ENCODE assay signal across 1 cellular context in the genomic region with DNA sequence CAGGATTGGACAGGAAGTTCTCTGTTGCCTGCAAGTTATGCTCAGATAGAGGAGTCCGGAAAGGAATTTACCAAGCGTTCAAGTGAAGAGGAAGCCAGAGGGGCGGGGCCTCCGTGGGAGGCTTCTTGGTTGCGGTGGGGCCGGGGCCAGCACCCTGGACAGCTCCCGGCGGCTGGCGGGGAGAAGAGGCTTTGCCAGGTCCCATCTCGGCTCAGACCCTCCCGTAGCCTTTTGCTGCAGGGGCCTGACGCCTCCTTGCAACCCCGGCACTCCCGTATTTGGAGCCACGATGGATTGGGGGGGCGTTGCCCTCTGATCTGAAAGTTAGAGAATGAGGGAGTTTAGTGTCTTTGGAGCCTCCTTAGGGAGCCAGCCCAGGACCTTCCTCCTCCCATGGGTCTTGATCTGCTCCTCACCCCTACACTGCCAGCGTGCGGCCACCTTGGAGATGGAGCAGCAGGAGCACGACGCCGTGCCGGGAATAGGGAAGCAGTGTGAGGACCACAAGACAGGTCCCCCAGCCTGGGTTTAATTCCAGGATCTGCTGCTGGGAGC.
TF ChIP-seq lines count a peak whose summit lies in the region.

No MANE protein-coding gene starts in this region.

TF ChIP-seq in HepG2, 621 proteins besides CTCF, POLR2A, EP300 and RAD21 (continued from another document and continues in another):
- TF ChIP-seq, protein P1, sequence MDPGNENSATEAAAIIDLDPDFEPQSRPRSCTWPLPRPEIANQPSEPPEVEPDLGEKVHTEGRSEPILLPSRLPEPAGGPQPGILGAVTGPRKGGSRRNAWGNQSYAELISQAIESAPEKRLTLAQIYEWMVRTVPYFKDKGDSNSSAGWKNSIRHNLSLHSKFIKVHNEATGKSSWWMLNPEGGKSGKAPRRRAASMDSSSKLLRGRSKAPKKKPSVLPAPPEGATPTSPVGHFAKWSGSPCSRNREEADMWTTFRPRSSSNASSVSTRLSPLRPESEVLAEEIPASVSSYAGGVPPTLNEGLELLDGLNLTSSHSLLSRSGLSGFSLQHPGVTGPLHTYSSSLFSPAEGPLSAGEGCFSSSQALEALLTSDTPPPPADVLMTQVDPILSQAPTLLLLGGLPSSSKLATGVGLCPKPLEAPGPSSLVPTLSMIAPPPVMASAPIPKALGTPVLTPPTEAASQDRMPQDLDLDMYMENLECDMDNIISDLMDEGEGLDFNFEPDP (CRISPR knock-in tag; conservative IDR thresholded peaks at IDR 0.05) = no peak
- TF ChIP-seq ZNF580 (CRISPR knock-in tag; IDR thresholded peaks at IDR 0.05; ENCODE audit: borderline replicate concordance, low read depth) = peak; percentile 87
- TF ChIP-seq ZNF780A (CRISPR knock-in tag; IDR thresholded peaks at IDR 0.05) = no peak
- TF ChIP-seq, protein P2, sequence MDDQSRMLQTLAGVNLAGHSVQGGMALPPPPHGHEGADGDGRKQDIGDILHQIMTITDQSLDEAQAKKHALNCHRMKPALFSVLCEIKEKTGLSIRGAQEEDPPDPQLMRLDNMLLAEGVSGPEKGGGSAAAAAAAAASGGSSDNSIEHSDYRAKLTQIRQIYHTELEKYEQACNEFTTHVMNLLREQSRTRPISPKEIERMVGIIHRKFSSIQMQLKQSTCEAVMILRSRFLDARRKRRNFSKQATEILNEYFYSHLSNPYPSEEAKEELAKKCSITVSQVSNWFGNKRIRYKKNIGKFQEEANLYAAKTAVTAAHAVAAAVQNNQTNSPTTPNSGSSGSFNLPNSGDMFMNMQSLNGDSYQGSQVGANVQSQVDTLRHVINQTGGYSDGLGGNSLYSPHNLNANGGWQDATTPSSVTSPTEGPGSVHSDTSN (CRISPR knock-in tag; IDR thresholded peaks at IDR 0.05; ENCODE audit: borderline replicate concordance) = peak; percentile 90; the same call in 1 of the 2 replicates
- no peak for TF ChIP-seq ZNF710 (CRISPR knock-in tag; IDR thresholded peaks at IDR 0.05; ENCODE audit: borderline replicate concordance)
- no peak for TF ChIP-seq ZNF235 (CRISPR knock-in tag; IDR thresholded peaks at IDR 0.05; ENCODE audit: borderline replicate concordance)
- TF ChIP-seq BCL6 (CRISPR knock-in tag; IDR thresholded peaks at IDR 0.05) = peak; percentile 55; the same call in 1 of the 2 replicates
- TF ChIP-seq ZNF224 (CRISPR knock-in tag; IDR thresholded peaks at IDR 0.05) = no peak
- TF ChIP-seq ZNF550 (CRISPR knock-in tag; IDR thresholded peaks at IDR 0.05; ENCODE audit: borderline replicate concordance) = no peak
- no peak for TF ChIP-seq ZNF136 (CRISPR knock-in tag; IDR thresholded peaks at IDR 0.05; ENCODE audit: low read depth)
- no peak for TF ChIP-seq ZNF317 (CRISPR knock-in tag; IDR thresholded peaks at IDR 0.05)
- TF ChIP-seq NR3C1 (CRISPR knock-in tag; IDR thresholded peaks at IDR 0.05) = no peak
- TF ChIP-seq, protein P3, sequence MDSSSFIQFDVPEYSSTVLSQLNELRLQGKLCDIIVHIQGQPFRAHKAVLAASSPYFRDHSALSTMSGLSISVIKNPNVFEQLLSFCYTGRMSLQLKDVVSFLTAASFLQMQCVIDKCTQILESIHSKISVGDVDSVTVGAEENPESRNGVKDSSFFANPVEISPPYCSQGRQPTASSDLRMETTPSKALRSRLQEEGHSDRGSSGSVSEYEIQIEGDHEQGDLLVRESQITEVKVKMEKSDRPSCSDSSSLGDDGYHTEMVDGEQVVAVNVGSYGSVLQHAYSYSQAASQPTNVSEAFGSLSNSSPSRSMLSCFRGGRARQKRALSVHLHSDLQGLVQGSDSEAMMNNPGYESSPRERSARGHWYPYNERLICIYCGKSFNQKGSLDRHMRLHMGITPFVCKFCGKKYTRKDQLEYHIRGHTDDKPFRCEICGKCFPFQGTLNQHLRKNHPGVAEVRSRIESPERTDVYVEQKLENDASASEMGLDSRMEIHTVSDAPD (CRISPR knock-in tag; IDR thresholded peaks at IDR 0.05) = no peak
- TF ChIP-seq, protein P4, sequence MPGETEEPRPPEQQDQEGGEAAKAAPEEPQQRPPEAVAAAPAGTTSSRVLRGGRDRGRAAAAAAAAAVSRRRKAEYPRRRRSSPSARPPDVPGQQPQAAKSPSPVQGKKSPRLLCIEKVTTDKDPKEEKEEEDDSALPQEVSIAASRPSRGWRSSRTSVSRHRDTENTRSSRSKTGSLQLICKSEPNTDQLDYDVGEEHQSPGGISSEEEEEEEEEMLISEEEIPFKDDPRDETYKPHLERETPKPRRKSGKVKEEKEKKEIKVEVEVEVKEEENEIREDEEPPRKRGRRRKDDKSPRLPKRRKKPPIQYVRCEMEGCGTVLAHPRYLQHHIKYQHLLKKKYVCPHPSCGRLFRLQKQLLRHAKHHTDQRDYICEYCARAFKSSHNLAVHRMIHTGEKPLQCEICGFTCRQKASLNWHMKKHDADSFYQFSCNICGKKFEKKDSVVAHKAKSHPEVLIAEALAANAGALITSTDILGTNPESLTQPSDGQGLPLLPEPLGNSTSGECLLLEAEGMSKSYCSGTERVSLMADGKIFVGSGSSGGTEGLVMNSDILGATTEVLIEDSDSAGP (CRISPR knock-in tag; IDR thresholded peaks at IDR 0.05; ENCODE audit: borderline replicate concordance) = no peak
- TF ChIP-seq ZNF143 (CRISPR knock-in tag; IDR thresholded peaks at IDR 0.05) = no peak
- no peak for TF ChIP-seq CREB1 (IDR thresholded peaks at IDR 0.05)
- no peak for TF ChIP-seq CREB1 (CRISPR knock-in tag; IDR thresholded peaks at IDR 0.05)
- no peak for TF ChIP-seq SOX6 (IDR thresholded peaks at IDR 0.05)
- no peak for TF ChIP-seq SOX6 (CRISPR knock-in tag; IDR thresholded peaks at IDR 0.05)
- no peak for TF ChIP-seq ZBTB8A (CRISPR knock-in tag; IDR thresholded peaks at IDR 0.05; ENCODE audit: borderline replicate concordance, low read depth)
- no peak for TF ChIP-seq ZNF318 (CRISPR knock-in tag; IDR thresholded peaks at IDR 0.05)
- no peak for TF ChIP-seq ZNF547 (CRISPR knock-in tag; IDR thresholded peaks at IDR 0.05)
- TF ChIP-seq, protein P5, sequence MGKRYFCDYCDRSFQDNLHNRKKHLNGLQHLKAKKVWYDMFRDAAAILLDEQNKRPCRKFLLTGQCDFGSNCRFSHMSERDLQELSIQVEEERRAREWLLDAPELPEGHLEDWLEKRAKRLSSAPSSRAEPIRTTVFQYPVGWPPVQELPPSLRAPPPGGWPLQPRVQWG (CRISPR knock-in tag; IDR thresholded peaks at IDR 0.05; ENCODE audit: borderline replicate concordance, low read depth) = no peak
- TF ChIP-seq ETV6 (CRISPR knock-in tag; conservative IDR thresholded peaks at IDR 0.05) = peak; percentile 87
- 0 out of 2 replicates have a peak, but pooled peaks have one; percentile 54 for TF ChIP-seq MTF2 (CRISPR knock-in tag; IDR thresholded peaks at IDR 0.05; ENCODE audit: borderline replicate concordance)
- TF ChIP-seq HOXA9 (CRISPR knock-in tag; IDR thresholded peaks at IDR 0.05; ENCODE audit: borderline replicate concordance) = peak; percentile 62; the same call in 1 of the 2 replicates
- TF ChIP-seq ZNF747 (CRISPR knock-in tag; IDR thresholded peaks at IDR 0.05; ENCODE audit: borderline replicate concordance) = no peak
- TF ChIP-seq IRF2 (CRISPR knock-in tag; IDR thresholded peaks at IDR 0.05) = peak; percentile 46; the same call in 1 of the 2 replicates
- TF ChIP-seq, protein P6, sequence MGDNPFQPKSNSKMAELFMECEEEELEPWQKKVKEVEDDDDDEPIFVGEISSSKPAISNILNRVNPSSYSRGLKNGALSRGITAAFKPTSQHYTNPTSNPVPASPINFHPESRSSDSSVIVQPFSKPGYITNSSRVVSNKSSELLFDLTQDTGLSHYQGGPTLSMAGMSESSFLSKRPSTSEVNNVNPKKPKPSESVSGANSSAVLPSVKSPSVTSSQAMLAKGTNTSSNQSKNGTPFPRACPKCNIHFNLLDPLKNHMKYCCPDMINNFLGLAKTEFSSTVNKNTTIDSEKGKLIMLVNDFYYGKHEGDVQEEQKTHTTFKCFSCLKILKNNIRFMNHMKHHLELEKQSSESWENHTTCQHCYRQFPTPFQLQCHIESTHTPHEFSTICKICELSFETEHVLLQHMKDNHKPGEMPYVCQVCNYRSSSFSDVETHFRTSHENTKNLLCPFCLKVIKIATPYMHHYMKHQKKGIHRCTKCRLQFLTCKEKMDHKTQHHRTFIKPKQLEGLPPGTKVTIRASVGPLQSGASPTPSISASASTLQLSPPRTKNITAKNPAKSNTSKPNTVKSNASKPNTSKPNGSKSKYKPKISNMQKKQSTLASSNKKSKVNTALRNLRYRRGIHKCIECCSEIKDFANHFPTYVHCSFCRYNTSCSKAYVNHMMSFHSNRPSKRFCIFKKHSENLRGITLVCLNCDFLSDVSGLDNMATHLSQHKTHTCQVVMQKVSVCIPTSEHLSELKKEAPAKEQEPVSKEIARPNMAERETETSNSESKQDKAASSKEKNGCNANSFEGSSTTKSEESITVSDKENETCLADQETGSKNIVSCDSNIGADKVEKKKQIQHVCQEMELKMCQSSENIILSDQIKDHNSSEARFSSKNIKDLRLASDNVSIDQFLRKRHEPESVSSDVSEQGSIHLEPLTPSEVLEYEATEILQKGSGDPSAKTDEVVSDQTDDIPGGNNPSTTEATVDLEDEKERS (CRISPR knock-in tag; IDR thresholded peaks at IDR 0.05) = no peak
- no peak for TF ChIP-seq MEIS1 (CRISPR knock-in tag; IDR thresholded peaks at IDR 0.05; ENCODE audit: borderline replicate concordance)
- TF ChIP-seq GTF3A (CRISPR knock-in tag; conservative IDR thresholded peaks at IDR 0.05) = no peak
- no peak for TF ChIP-seq ZNF431 (CRISPR knock-in tag; IDR thresholded peaks at IDR 0.05; ENCODE audit: borderline replicate concordance, low read depth)
- peak in 1 of 2 experiments; percentile 95; a peak in 2 of 4 replicates for TF ChIP-seq KLF16 (CRISPR knock-in tag; IDR thresholded peaks at IDR 0.05)
- TF ChIP-seq ZNF430 (CRISPR knock-in tag; IDR thresholded peaks at IDR 0.05) = peak; percentile 82; the same call in 1 of the 2 replicates
